ENCODE assay signal across 1 cellular context in genomic region chr19:19460258-19460731, GRCh38.
A peak's percentile ranks its signal among the peaks of the same experiment; 100 is the strongest.
TF ChIP-seq lines count a peak whose summit lies in the region.

No MANE protein-coding gene starts in this region.

TF ChIP-seq in GM12878, 131 proteins besides CTCF, POLR2A, EP300 and RAD21:
- TF ChIP-seq PAX5 (IDR thresholded peaks at IDR 0.05; ENCODE audit: borderline replicate concordance, low read depth, low read length): peak; percentile 8; the same call in 1 of the 2 replicates
- no peak for TF ChIP-seq TARDBP (IDR thresholded peaks at IDR 0.05; ENCODE audit: borderline replicate concordance)
- peak; percentile 65; the same call in 1 of the 2 replicates for TF ChIP-seq TCF12 (IDR thresholded peaks at IDR 0.05; ENCODE audit: low read depth, low read length)
- TF ChIP-seq POLR2AphosphoS2 (IDR thresholded peaks at IDR 0.05; ENCODE audit: low read depth, low read length): no peak
- no peak for TF ChIP-seq NR2C1 (IDR thresholded peaks at IDR 0.05)
